33 cellular contexts compared by ENCODE assay signal in genomic region chr2:149448315-149448714, GRCh38.
"Had no signal": no experiment of that assay in that cellular context is flagged by ENCODE, and none has a peak within 500 bp of the region (broad histone marks: within the 10 kb centered on the region; RNA-seq: fewer than 3 reads in every experiment).

No MANE protein-coding gene starts in this region.

- H3K36me3 Mint-ChIP-seq: activated CD4-positive, alpha-beta memory T cell treated with anti-CD3 and anti-CD28 coated beads for 36 hours; activated naive CD4-positive, alpha-beta T cell treated with anti-CD3 and anti-CD28 coated beads, Interleukin-2, amount 50 U/mL, for 72 hours; brain had no signal

- H3K27ac Mint-ChIP-seq: activated CD4-positive, alpha-beta memory T cell treated with anti-CD3 and anti-CD28 coated beads for 36 hours; activated naive CD4-positive, alpha-beta T cell treated with anti-CD3 and anti-CD28 coated beads for 36 hours; activated naive CD4-positive, alpha-beta T cell treated with anti-CD3 and anti-CD28 coated beads, Interleukin-2, amount 50 U/mL, for 72 hours; activated T-helper 1 cell treated with anti-CD3 and anti-CD28 coated beads, Interleukin-12 subunit alpha, Interleukin-12 subunit beta, Interleukin-2, Interleukin-4 antibody, amounts not matched to agents 30 ng/mL and 10 ng/mL and 1 ng/mL, durations not matched to agents 14 hours and 24 hours and 36 hours; brain had no signal

- DNase-seq: activated CD4-positive, alpha-beta memory T cell treated with anti-CD3 and anti-CD28 coated beads for 36 hours; activated CD4-positive, alpha-beta T cell treated with anti-CD3 and anti-CD28 coated beads for 4 hours; activated CD4-positive, alpha-beta T cell treated with anti-CD3 and anti-CD28 coated beads, Interleukin-2, amount 50 U/mL, for 1 hour; activated CD8-positive, alpha-beta memory T cell treated with anti-CD3 and anti-CD28 coated beads, Interleukin-2, amount 50 U/mL, for 4 hours; activated gamma-delta T cell treated with Interleukin-2 at 50 U/mL for 16 hours; activated naive CD4-positive, alpha-beta T cell treated with anti-CD3 and anti-CD28 coated beads for 36 hours; activated T-cell treated with anti-CD3 and anti-CD28 coated beads for 4 hours; activated T-cell treated with anti-CD3 and anti-CD28 coated beads, Interleukin-2, amount 50 U/mL, for 4 hours; adrenal gland; caudate nucleus; cerebellar nuclear complex; Kasumi-1; KBM-7; MG63; NCI-H1048; NCI-H1105 treated with DMSO at 0.1 percent for 48 hours; NCI-H1436; NCI-H1694 treated with DMSO at 0.1 percent for 48 hours; NCI-H2029; NCI-H2107; NCI-H2171; NCI-H510A; NCI-H526; NCI-H748 treated with DMSO at 0.1 percent for 48 hours; PC-9; SIG-M5; T1000 had no signal

- H3K4me3 Mint-ChIP-seq: activated CD4-positive, alpha-beta memory T cell treated with anti-CD3 and anti-CD28 coated beads for 36 hours; activated naive CD4-positive, alpha-beta T cell treated with anti-CD3 and anti-CD28 coated beads for 36 hours; activated T-cell treated with anti-CD3 and anti-CD28 coated beads, Interleukin-2, amount 50 U/mL, for 4 hours; activated T-helper 1 cell treated with anti-CD3 and anti-CD28 coated beads, Interleukin-12 subunit alpha, Interleukin-12 subunit beta, Interleukin-2, Interleukin-4 antibody, amounts not matched to agents 30 ng/mL and 10 ng/mL and 1 ng/mL, durations not matched to agents 14 hours and 24 hours and 36 hours; brain had no signal

- H3K27me3 ChIP-seq: adrenal gland, MG63 had no signal

- H3K4me3 ChIP-seq: adrenal gland, MG63, PC-9 had no signal

- H3K4me1 ChIP-seq: adrenal gland had no signal

- H2AFZ ChIP-seq: PC-9 had no signal

- H3K27me3 Mint-ChIP-seq: brain had no signal

- ATAC-seq: activated CD4-positive, CD25-positive, alpha-beta regulatory T cell treated with anti-CD3 and anti-CD28 coated beads, Interleukin-2, amount 50 U/mL, for 24 hours; activated naive CD4-positive, alpha-beta T cell treated with anti-CD3 and anti-CD28 coated beads, Interleukin-2, amount 50 U/mL, for 72 hours; activated T-cell treated with anti-CD3 and anti-CD28 coated beads, Interleukin-2, amount 50 U/mL, for 4 hours; Right ventricle myocardium inferior had no signal

- H3K27ac ChIP-seq: adrenal gland, PC-9, RWPE1 had no signal

- H3K9me3 ChIP-seq: adrenal gland, MG63 had no signal

- H3K4me2 ChIP-seq: PC-9 had no signal

- H3K36me3 ChIP-seq: adrenal gland, MG63 had no signal

- H3K9me3 Mint-ChIP-seq: activated CD4-positive, alpha-beta memory T cell treated with anti-CD3 and anti-CD28 coated beads for 36 hours; activated naive CD4-positive, alpha-beta T cell treated with anti-CD3 and anti-CD28 coated beads for 36 hours; activated naive CD4-positive, alpha-beta T cell treated with anti-CD3 and anti-CD28 coated beads, Interleukin-2, amount 50 U/mL, for 72 hours; activated T-cell treated with anti-CD3 and anti-CD28 coated beads, Interleukin-2, amount 50 U/mL, for 4 hours; activated T-helper 1 cell treated with anti-CD3 and anti-CD28 coated beads, Interleukin-12 subunit alpha, Interleukin-12 subunit beta, Interleukin-2, Interleukin-4 antibody, amounts not matched to agents 30 ng/mL and 10 ng/mL and 1 ng/mL, durations not matched to agents 14 hours and 24 hours and 36 hours; brain had no signal
